ENCODE assay signal across 26 cellular contexts in the genomic region with DNA sequence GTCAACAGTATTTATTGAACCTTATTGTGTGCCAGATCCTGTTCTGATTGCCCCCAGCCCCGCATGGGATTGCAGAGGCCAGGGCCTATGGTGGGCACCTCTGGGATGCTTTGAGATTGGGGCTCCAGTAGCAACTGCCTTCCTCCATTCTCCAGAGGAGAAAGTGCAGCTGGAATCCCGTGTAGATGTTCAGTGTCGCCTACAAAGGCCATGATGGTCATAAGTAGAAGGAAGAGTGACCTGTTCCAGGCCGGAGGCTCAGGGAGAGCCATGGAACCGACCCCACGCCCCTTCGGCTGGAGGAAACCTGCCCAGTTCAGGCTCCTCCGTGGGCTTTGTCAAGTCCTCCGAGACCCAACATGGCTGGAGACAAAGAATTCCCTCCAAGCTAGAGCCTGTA.
"Had no signal": no experiment of that assay in that cellular context is flagged by ENCODE, and none has a peak within 500 bp of the region (broad histone marks: within the 10 kb centered on the region; RNA-seq: fewer than 3 reads in every experiment).

No MANE protein-coding gene starts in this region.

- H3K27ac ChIP-seq: neural progenitor cell, ovary, parathyroid adenoma, psoas muscle, right lobe of liver, sigmoid colon, stomach, thoracic aorta, thyroid gland, tibial nerve, upper lobe of right lung, uterus had no signal

- H3K4me3 Mint-ChIP-seq: natural killer cell treated with Interleukin-12 subunit alpha and Interleukin-12 subunit beta and Interleukin-15 and Interleukin-18, amount 100 ng/mL, for 72 hours; neural progenitor cell; stimulated activated effector memory CD8-positive, alpha-beta T cell treated with anti-CD3 and anti-CD28 coated beads, Interleukin-12 subunit alpha, Interleukin-12 subunit beta, amount 100 ng/mL, for 72 hours; stimulated activated naive B cell treated with anti-CD40 and anti-IgM and Interleukin-4, amounts not matched to agents 10 μg/mL and 1 μg/mL and 100 μg/mL, for 72 hours; stimulated activated naive CD8-positive, alpha-beta T cell treated with anti-CD3 and anti-CD28 coated beads, Interleukin-15, Interleukin-2, amounts not matched to agents 100 ng/mL and 50 ng/mL, for 24 hours; type B pancreatic cell had no signal

- H3K4me1 Mint-ChIP-seq: neural progenitor cell had no signal

- H3K4me2 ChIP-seq: neural progenitor cell had no signal

- H3K36me3 Mint-ChIP-seq: natural killer cell treated with Interleukin-12 subunit alpha and Interleukin-12 subunit beta and Interleukin-15 and Interleukin-18, amount 100 ng/mL, for 72 hours; neural progenitor cell; stimulated activated effector memory CD8-positive, alpha-beta T cell treated with anti-CD3 and anti-CD28 coated beads, Interleukin-12 subunit alpha, Interleukin-12 subunit beta, amount 100 ng/mL, for 72 hours; stimulated activated naive B cell treated with anti-CD40 and anti-IgM and Interleukin-4, amounts not matched to agents 10 μg/mL and 1 μg/mL and 100 μg/mL, for 72 hours; type B pancreatic cell had no signal

- H3K9ac ChIP-seq: neural progenitor cell, parathyroid adenoma had no signal

- H3K4me3 ChIP-seq: neural progenitor cell, ovary, psoas muscle, right lobe of liver, sigmoid colon, stomach, thoracic aorta, thyroid gland, tibial nerve, upper lobe of right lung, uterus had no signal

- DNase-seq: naive thymus-derived CD8-positive, alpha-beta T cell; ovary; psoas muscle; right cardiac atrium; right lobe of liver; sigmoid colon; small intestine; stimulated activated CD4-positive, alpha-beta T cell treated with anti-CD3 and anti-CD28 coated beads, Interleukin-15, amount 100 ng/mL, for 24 hours; stimulated activated CD4-positive, alpha-beta T cell treated with anti-CD3 and anti-CD28 coated beads, Interleukin-2, amount 100 ng/mL, for 24 hours; stimulated activated CD4-positive, alpha-beta T cell treated with anti-CD3 and anti-CD28 coated beads, Interleukin-2, amount 100 ng/mL, for 48 hours; stimulated activated CD4-positive, alpha-beta T cell treated with anti-CD3 and anti-CD28 coated beads, Interleukin-4, amount 100 ng/mL, for 24 hours; stimulated activated naive B cell treated with anti-CD40 and anti-IgM and Interleukin-4, amounts not matched to agents 10 μg/mL and 1 μg/mL and 100 μg/mL, for 72 hours; stimulated activated naive CD4-positive, alpha-beta T cell treated with Interleukin-2 at 50 U/mL for 16 hours; stomach; thyroid gland; upper lobe of right lung; uterus had no signal

- H3K9me3 ChIP-seq: ovary, psoas muscle, right lobe of liver, sigmoid colon, stomach, thoracic aorta, thyroid gland, upper lobe of right lung, uterus had no signal

- H3K27me3 Mint-ChIP-seq: naive thymus-derived CD8-positive, alpha-beta T cell; stimulated activated naive CD8-positive, alpha-beta T cell treated with anti-CD3 and anti-CD28 coated beads, Interleukin-15, Interleukin-2, amounts not matched to agents 100 ng/mL and 50 ng/mL, for 24 hours had no signal

- ATAC-seq: naive thymus-derived CD8-positive, alpha-beta T cell; natural killer cell treated with Interleukin-12 subunit alpha and Interleukin-12 subunit beta and Interleukin-15 and Interleukin-18, amount 100 ng/mL, for 72 hours; right cardiac atrium; right lobe of liver; stimulated activated effector memory CD8-positive, alpha-beta T cell treated with anti-CD3 and anti-CD28 coated beads, Interleukin-12 subunit alpha, Interleukin-12 subunit beta, amount 100 ng/mL, for 72 hours; stimulated activated naive B cell treated with anti-CD40 and anti-IgM and Interleukin-4, amounts not matched to agents 10 μg/mL and 1 μg/mL and 100 μg/mL, for 72 hours; upper lobe of right lung had no signal

- H3K36me3 ChIP-seq: neural progenitor cell, ovary, right lobe of liver, sigmoid colon, stomach, thoracic aorta, thyroid gland, tibial nerve, upper lobe of right lung, uterus had no signal

- H3K79me2 ChIP-seq: parathyroid adenoma had no signal

- H3K27ac Mint-ChIP-seq: natural killer cell treated with Interleukin-12 subunit alpha and Interleukin-12 subunit beta and Interleukin-15 and Interleukin-18, amount 100 ng/mL, for 72 hours; neural progenitor cell; progenitor cell of endocrine pancreas; stimulated activated effector memory CD8-positive, alpha-beta T cell treated with anti-CD3 and anti-CD28 coated beads, Interleukin-12 subunit alpha, Interleukin-12 subunit beta, amount 100 ng/mL, for 72 hours; stimulated activated naive B cell treated with anti-CD40 and anti-IgM and Interleukin-4, amounts not matched to agents 10 μg/mL and 1 μg/mL and 100 μg/mL, for 72 hours; stimulated activated naive CD8-positive, alpha-beta T cell treated with anti-CD3 and anti-CD28 coated beads, Interleukin-15, Interleukin-2, amounts not matched to agents 100 ng/mL and 50 ng/mL, for 24 hours; type B pancreatic cell had no signal

- H2AFZ ChIP-seq: neural progenitor cell, parathyroid adenoma had no signal

- H3K4me1 ChIP-seq: neural progenitor cell, parathyroid adenoma, psoas muscle, right lobe of liver, sigmoid colon, stomach, upper lobe of right lung, uterus had no signal

- H3K9me3 Mint-ChIP-seq: natural killer cell treated with Interleukin-12 subunit alpha and Interleukin-12 subunit beta and Interleukin-15 and Interleukin-18, amount 100 ng/mL, for 72 hours; stimulated activated effector memory CD8-positive, alpha-beta T cell treated with anti-CD3 and anti-CD28 coated beads, Interleukin-12 subunit alpha, Interleukin-12 subunit beta, amount 100 ng/mL, for 72 hours; stimulated activated naive B cell treated with anti-CD40 and anti-IgM and Interleukin-4, amounts not matched to agents 10 μg/mL and 1 μg/mL and 100 μg/mL, for 72 hours; stimulated activated naive CD8-positive, alpha-beta T cell treated with anti-CD3 and anti-CD28 coated beads, Interleukin-15, Interleukin-2, amounts not matched to agents 100 ng/mL and 50 ng/mL, for 24 hours; type B pancreatic cell had no signal

- H3K27me3 ChIP-seq: neural progenitor cell, ovary, right lobe of liver, sigmoid colon, stomach, thyroid gland, tibial nerve, upper lobe of right lung, uterus had no signal
